ENCODE assay signal across 1 cellular context in the genomic region with DNA sequence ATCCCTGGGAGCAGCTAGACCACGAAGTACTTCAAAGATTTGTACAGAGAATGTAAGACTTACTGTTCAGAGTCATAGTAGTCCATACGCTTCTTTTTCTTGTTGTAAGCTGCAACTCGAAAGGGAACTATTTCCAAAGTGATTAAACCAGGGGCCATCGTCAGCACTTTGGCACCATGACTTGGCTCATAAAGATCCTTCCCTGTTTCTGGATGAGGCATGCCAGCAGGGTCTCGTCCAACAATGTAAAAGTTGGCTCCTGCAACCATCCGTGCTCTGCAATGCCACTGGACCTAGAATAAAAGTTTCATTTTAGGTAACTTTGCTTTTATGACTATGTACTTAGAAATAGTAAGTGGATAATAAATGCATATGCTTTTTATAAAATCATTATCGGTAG.
TF ChIP-seq lines count a peak whose summit lies in the region.

No MANE protein-coding gene starts in this region.

TF ChIP-seq in GM23338, 12 proteins besides CTCF, POLR2A, EP300 and RAD21 (continued from another document):
- TF ChIP-seq, protein P1, sequence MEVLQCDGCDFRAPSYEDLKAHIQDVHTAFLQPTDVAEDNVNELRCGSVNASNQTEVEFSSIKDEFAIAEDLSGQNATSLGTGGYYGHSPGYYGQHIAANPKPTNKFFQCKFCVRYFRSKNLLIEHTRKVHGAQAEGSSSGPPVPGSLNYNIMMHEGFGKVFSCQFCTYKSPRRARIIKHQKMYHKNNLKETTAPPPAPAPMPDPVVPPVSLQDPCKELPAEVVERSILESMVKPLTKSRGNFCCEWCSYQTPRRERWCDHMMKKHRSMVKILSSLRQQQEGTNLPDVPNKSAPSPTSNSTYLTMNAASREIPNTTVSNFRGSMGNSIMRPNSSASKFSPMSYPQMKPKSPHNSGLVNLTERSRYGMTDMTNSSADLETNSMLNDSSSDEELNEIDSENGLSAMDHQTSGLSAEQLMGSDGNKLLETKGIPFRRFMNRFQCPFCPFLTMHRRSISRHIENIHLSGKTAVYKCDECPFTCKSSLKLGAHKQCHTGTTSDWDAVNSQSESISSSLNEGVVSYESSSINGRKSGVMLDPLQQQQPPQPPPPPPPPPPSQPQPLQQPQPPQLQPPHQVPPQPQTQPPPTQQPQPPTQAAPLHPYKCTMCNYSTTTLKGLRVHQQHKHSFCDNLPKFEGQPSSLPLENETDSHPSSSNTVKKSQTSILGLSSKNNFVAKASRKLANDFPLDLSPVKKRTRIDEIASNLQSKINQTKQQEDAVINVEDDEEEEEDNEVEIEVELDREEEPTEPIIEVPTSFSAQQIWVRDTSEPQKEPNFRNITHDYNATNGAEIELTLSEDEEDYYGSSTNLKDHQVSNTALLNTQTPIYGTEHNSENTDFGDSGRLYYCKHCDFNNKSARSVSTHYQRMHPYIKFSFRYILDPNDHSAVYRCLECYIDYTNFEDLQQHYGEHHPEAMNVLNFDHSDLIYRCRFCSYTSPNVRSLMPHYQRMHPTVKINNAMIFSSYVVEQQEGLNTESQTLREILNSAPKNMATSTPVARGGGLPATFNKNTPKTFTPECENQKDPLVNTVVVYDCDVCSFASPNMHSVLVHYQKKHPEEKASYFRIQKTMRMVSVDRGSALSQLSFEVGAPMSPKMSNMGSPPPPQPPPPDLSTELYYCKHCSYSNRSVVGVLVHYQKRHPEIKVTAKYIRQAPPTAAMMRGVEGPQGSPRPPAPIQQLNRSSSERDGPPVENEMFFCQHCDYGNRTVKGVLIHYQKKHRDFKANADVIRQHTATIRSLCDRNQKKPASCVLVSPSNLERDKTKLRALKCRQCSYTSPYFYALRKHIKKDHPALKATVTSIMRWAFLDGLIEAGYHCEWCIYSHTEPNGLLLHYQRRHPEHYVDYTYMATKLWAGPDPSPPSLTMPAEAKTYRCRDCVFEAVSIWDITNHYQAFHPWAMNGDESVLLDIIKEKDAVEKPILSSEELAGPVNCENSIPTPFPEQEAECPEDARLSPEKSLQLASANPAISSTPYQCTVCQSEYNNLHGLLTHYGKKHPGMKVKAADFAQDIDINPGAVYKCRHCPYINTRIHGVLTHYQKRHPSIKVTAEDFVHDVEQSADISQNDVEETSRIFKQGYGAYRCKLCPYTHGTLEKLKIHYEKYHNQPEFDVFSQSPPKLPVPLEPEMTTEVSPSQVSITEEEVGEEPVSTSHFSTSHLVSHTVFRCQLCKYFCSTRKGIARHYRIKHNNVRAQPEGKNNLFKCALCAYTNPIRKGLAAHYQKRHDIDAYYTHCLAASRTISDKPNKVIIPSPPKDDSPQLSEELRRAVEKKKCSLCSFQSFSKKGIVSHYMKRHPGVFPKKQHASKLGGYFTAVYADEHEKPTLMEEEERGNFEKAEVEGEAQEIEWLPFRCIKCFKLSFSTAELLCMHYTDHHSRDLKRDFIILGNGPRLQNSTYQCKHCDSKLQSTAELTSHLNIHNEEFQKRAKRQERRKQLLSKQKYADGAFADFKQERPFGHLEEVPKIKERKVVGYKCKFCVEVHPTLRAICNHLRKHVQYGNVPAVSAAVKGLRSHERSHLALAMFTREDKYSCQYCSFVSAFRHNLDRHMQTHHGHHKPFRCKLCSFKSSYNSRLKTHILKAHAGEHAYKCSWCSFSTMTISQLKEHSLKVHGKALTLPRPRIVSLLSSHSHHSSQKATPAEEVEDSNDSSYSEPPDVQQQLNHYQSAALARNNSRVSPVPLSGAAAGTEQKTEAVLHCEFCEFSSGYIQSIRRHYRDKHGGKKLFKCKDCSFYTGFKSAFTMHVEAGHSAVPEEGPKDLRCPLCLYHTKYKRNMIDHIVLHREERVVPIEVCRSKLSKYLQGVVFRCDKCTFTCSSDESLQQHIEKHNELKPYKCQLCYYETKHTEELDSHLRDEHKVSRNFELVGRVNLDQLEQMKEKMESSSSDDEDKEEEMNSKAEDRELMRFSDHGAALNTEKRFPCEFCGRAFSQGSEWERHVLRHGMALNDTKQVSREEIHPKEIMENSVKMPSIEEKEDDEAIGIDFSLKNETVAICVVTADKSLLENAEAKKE (CRISPR knock-in tag; IDR thresholded peaks at IDR 0.05), result no peak
- TF ChIP-seq EZH2 (IDR thresholded peaks at IDR 0.05; ENCODE audit: low read depth, unreplicated experiment), result no peak
- TF ChIP-seq POLR2AphosphoS5 (IDR thresholded peaks at IDR 0.05; ENCODE audit: low read depth), result no peak
- TF ChIP-seq, protein P2, sequence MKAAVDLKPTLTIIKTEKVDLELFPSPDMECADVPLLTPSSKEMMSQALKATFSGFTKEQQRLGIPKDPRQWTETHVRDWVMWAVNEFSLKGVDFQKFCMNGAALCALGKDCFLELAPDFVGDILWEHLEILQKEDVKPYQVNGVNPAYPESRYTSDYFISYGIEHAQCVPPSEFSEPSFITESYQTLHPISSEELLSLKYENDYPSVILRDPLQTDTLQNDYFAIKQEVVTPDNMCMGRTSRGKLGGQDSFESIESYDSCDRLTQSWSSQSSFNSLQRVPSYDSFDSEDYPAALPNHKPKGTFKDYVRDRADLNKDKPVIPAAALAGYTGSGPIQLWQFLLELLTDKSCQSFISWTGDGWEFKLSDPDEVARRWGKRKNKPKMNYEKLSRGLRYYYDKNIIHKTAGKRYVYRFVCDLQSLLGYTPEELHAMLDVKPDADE (IDR thresholded peaks at IDR 0.05), result no peak
- no peak for TF ChIP-seq EZH2phosphoT487 (IDR thresholded peaks at IDR 0.05; ENCODE audit: unreplicated experiment)
- no peak for TF ChIP-seq NANOG (IDR thresholded peaks at IDR 0.05; ENCODE audit: borderline replicate concordance)
